Comparison of ENCODE assay signal across 11 cellular contexts in genomic region chr3:9884555-9885165, GRCh38. TPM values are rescaled to one million over a fixed set of nuclear protein-coding genes. Genes with fewer than 3 reads are reported as not detected.
DNase-seq lines count a peak whose midpoint lies in the region; ATAC-seq and TF ChIP-seq lines count a peak whose summit lies in the region.
"Had no signal": no experiment of that assay in that cellular context is flagged by ENCODE, and none has a peak within 500 bp of the region (broad histone marks: within the 10 kb centered on the region; RNA-seq: fewer than 3 reads in every experiment).

No MANE protein-coding gene starts in this region.

- H4K8ac ChIP-seq in H9 (replicated peaks; ENCODE audit: insufficient read length, low read depth, low read length) = no peak overlapping the region

- no peak overlapping the region for H3K23ac ChIP-seq in H9 (ENCODE audit: insufficient read length, low read depth, low read length)

- H3K27ac ChIP-seq in H9 (ENCODE audit: insufficient read length, low read depth, low read length) (no peak overlapping the region), SJSA1 (peak overlapping the region; percentile 80), gastroesophageal sphincter (no peak overlapping the region), suprapubic skin (peak overlapping the region; percentile 79)

- no peak overlapping the region for H2BK5ac ChIP-seq in H9 (ENCODE audit: insufficient read length, low read length)

- no peak overlapping the region for H4K5ac ChIP-seq in H9 (ENCODE audit: insufficient read length, low read depth, low read length)

- H2BK120ac ChIP-seq in H9 (ENCODE audit: low read depth, low read length, poor library complexity, severe bottlenecking) = no peak overlapping the region

- H3K4me2 ChIP-seq in H9 (ENCODE audit: insufficient read depth, insufficient read length, low read length) = no peak overlapping the region

- H3K27me3 ChIP-seq in H9 (ENCODE audit: insufficient read depth, low read length) (no peaks in the 10 kb centered on the region; the same call in 1 of the 2 replicates), SJSA1 (replicated peaks) (no peaks in the 10 kb centered on the region), gastroesophageal sphincter (no peaks in the 10 kb centered on the region), suprapubic skin (no peaks in the 10 kb centered on the region)

- TF ChIP-seq EP300 in gastroesophageal sphincter (IDR thresholded peaks at IDR 0.05) = no peak
- no peak for TF ChIP-seq EP300 in suprapubic skin (IDR thresholded peaks at IDR 0.05)

- H3K4me3 ChIP-seq in SJSA1 = no peak overlapping the region
- H3K4me3 ChIP-seq in gastroesophageal sphincter = no peak overlapping the region
- no peak overlapping the region for H3K4me3 ChIP-seq in suprapubic skin

- H3K23me2 ChIP-seq in H9 (ENCODE audit: insufficient read length, low read depth, low read length, poor library complexity, severe bottlenecking) = no peaks in the 10 kb centered on the region

- H3K79me2 ChIP-seq in H9 (ENCODE audit: insufficient read depth, low read length) = no peaks in the 10 kb centered on the region

- no peak overlapping the region for H3K56ac ChIP-seq in H9 (ENCODE audit: insufficient read length, low read depth, low read length)

- no peaks in the 10 kb centered on the region for H3K36me3 Mint-ChIP-seq in H9 (ENCODE audit: insufficient read depth in 1 of 3, low read depth in 3 of 3)
- H3K36me3 Mint-ChIP-seq: brain had no signal

- no CpG with 5 or more reads among the region's 11 CpGs for WGBS in H9 (ENCODE audit: extremely low coverage, insufficient read length, low lambda C conversion rate)
- 54 to 78% methylated on average over 5 to 6 of the region's 11 CpGs for WGBS in gastroesophageal sphincter (ENCODE audit: low coverage in 1 of 2), 2 donors
- 51% methylated on average over 11 of the region's 11 CpGs for WGBS in suprapubic skin

- TF ChIP-seq POLR2A in gastroesophageal sphincter (IDR thresholded peaks at IDR 0.05) = no peak
- TF ChIP-seq POLR2A in suprapubic skin (IDR thresholded peaks at IDR 0.05) = no peak

- H3K4ac ChIP-seq in H9 (ENCODE audit: low read depth, low read length) = no peak overlapping the region

- H3K36me3 ChIP-seq in SJSA1 (no peaks in the 10 kb centered on the region), gastroesophageal sphincter (no peaks in the 10 kb centered on the region), suprapubic skin (no peaks in the 10 kb centered on the region)

- no peak overlapping the region for H4K91ac ChIP-seq in H9 (ENCODE audit: insufficient read length, low read depth, low read length)

- DNase-seq in H9 (no peak), SJSA1 (ENCODE audit: low read depth in 1 of 2, low spot score in 2 of 2) (peak; percentile 67 to 70), suprapubic skin (ENCODE audit: low spot score in 2 of 2) (no peak), RPMI8226 (no peak), cerebellar nuclear complex (lab: John Stamatoyannopoulos, UW) (no peak)
- no peak for DNase-seq in central memory CD4-positive, alpha-beta T cell
- DNase-seq: activated CD4-positive, alpha-beta T cell treated with anti-CD3 and anti-CD28 coated beads for 4 hours; H7; NK-92 treated with Interleukin-12 subunit alpha and Interleukin-12 subunit beta, amount 100 ng/mL, for 24 hours had no signal

- H3K4me1 ChIP-seq in H9 (ENCODE audit: insufficient read depth, low read length) (no peaks in the 10 kb centered on the region), SJSA1 (replicated peaks) (peaks cover 16% of the 10 kb centered on the region), gastroesophageal sphincter (no peaks in the 10 kb centered on the region), suprapubic skin (peaks cover 15% of the 10 kb centered on the region)

- H3T11ph ChIP-seq in H9 (ENCODE audit: low read length) = no peak overlapping the region

- no peaks in the 10 kb centered on the region for H4K20me1 ChIP-seq in H9 (ENCODE audit: control insufficient read depth, insufficient read depth, insufficient read length)

- peak; percentile 80 for ATAC-seq in gastroesophageal sphincter

- no peak overlapping the region for H2BK15ac ChIP-seq in H9 (ENCODE audit: low read depth, low read length)

- peak overlapping the region in 2 of 3 experiments; percentile 55 to 77; a peak in 3 of 7 replicates for H3K27ac Mint-ChIP-seq in H9

- H2AK5ac ChIP-seq in H9 (ENCODE audit: insufficient read length, low read length) = no peak overlapping the region

- no peaks in the 10 kb centered on the region for H3K9me3 Mint-ChIP-seq in H9

- no peak overlapping the region for H3K18ac ChIP-seq in H9 (ENCODE audit: insufficient read length, low read depth, low read length)

- no peaks in the 10 kb centered on the region for H3K79me1 ChIP-seq in H9 (ENCODE audit: insufficient read depth, low read depth, low read length, poor library complexity, severe bottlenecking)

- no peak overlapping the region for H2BK12ac ChIP-seq in H9 (ENCODE audit: insufficient read length, low read depth, low read length)

- no peak for TF ChIP-seq CTCF in H9 (conservative IDR thresholded peaks at IDR 0.05)
- TF ChIP-seq CTCF in gastroesophageal sphincter (IDR thresholded peaks at IDR 0.05) = no peak
- TF ChIP-seq CTCF in suprapubic skin (IDR thresholded peaks at IDR 0.05) = no peak

- H3K4me1 Mint-ChIP-seq in H9 = peaks cover 4 to 6% of the 10 kb centered on the region in 2 experiments
- H3K4me1 Mint-ChIP-seq: brain had no signal

- no peak overlapping the region for H3K9ac ChIP-seq in H9 (ENCODE audit: extremely low read depth, insufficient read length, low read length)

- H3K4me3 Mint-ChIP-seq in H9 = no peak overlapping the region

- H3K9me3 ChIP-seq in H9 (ENCODE audit: control insufficient read depth, low read depth, low read length) (no peaks in the 10 kb centered on the region), SJSA1 (replicated peaks) (no peaks in the 10 kb centered on the region), gastroesophageal sphincter (no peaks in the 10 kb centered on the region), suprapubic skin (no peaks in the 10 kb centered on the region)

- H3K27me3 Mint-ChIP-seq in H9 (ENCODE audit: low read depth) = no peaks in the 10 kb centered on the region; the same call in 1 of the 2 replicates

- H2AFZ ChIP-seq in H9 (ENCODE audit: low read length) = no peak overlapping the region

- H2BK20ac ChIP-seq in H9 (ENCODE audit: low read depth, low read length, poor library complexity, severe bottlenecking) = no peak overlapping the region

- H3K14ac ChIP-seq in H9 (ENCODE audit: insufficient read depth, low read length) = no peak overlapping the region

RNA-seq across cellular contexts. Expression of gene CIDEC, which starts 4.6 kb away (rescaled TPM):
- total RNA-seq in H9 (2021) (not detected in 2 replicates), gastroesophageal sphincter (10 to 100 TPM in 1 of 4 donors, 1 to 10 TPM in 1, under 1 TPM in 1, not detected in 1; 0.35 to 12.4 (median 1.6) TPM), suprapubic skin (10 to 100 TPM; 12.5 to 34.7 (median 26.1) TPM)
- not detected in 2 replicates for total RNA-seq in SJSA1 (2014; rRNA removed; shearing (Covaris generic))
- total RNA-seq: H7 had no signal

RNA-seq across cellular contexts. Expression of gene JAGN1, which starts 5.8 kb away (rescaled TPM):
- total RNA-seq in H9 (2021) = 33.5 and 34.0 TPM in 2 replicates
- 17.2 and 21.2 TPM in 2 replicates for total RNA-seq in SJSA1 (2014; rRNA removed; shearing (Covaris generic))
- total RNA-seq in gastroesophageal sphincter = 10 to 100 TPM; 23.4 to 39.3 (median 31.7) TPM
- 10 to 100 TPM; 29.5 to 71.3 (median 49.8) TPM for total RNA-seq in suprapubic skin

RNA-seq across cellular contexts. Expression of gene IL17RE, which starts 18.0 kb away (rescaled TPM):
- total RNA-seq in H9 (2021) (2.0 and 2.1 TPM in 2 replicates), gastroesophageal sphincter (under 1 TPM; 0.47 to 0.85 (median 0.79) TPM), suprapubic skin (100 to 1,000 TPM in 1 of 4 donors, 10 to 100 TPM in 3; 49.2 to 116 (median 77.8) TPM)
- total RNA-seq in SJSA1 (2014; rRNA removed; shearing (Covaris generic)) = 0.37 and 0.56 TPM in 2 replicates

RNA-seq across cellular contexts. Expression of gene IL17RC, which starts 32.2 kb away (rescaled TPM):
- total RNA-seq in H9 (2021) (6.8 and 9.1 TPM in 2 replicates), gastroesophageal sphincter (10 to 100 TPM; 31.0 to 64.0 (median 52.8) TPM), suprapubic skin (100 to 1,000 TPM in 3 of 4 donors, 10 to 100 TPM in 1; 92.5 to 185 (median 137) TPM)
- 12.6 and 19.5 TPM in 2 replicates for total RNA-seq in SJSA1 (2014; rRNA removed; shearing (Covaris generic))

RNA-seq across cellular contexts. Expression of gene RPUSD3, which starts 40.9 kb away (rescaled TPM):
- total RNA-seq in H9 (2021) (59.5 TPM in 2 replicates), gastroesophageal sphincter (10 to 100 TPM; 23.7 to 43.1 (median 32.6) TPM), suprapubic skin (10 to 100 TPM; 34.8 to 46.5 (median 42.1) TPM)
- 30.5 and 49.5 TPM in 2 replicates for total RNA-seq in SJSA1 (2014; rRNA removed; shearing (Covaris generic))

Comparison
In these comparisons a context has a peak if more than half of its experiments do, and no peak if none do; other contexts are left out.
1. DNase-seq: peak in SJSA1 (2 of 2); none in H9 (single experiment), suprapubic skin (0 of 2), central memory CD4-positive, alpha-beta T cell (single experiment), RPMI8226 (single experiment) and cerebellar nuclear complex (0 of 2).
2. H3K27ac ChIP-seq: peak in SJSA1 (single experiment) and suprapubic skin (single experiment); none in H9 (single experiment) and gastroesophageal sphincter (0 of 4).
3. RNA of gene IL17RE, which starts 18.0 kb away (total RNA-seq): 49.2 to 116 TPM in suprapubic skin; 2.0 to 2.1 TPM in H9, 0.47 to 0.85 TPM in gastroesophageal sphincter and 0.37 to 0.56 TPM in SJSA1; every median in the first group is over 10 times any median in the second.